In the genomic region with DNA sequence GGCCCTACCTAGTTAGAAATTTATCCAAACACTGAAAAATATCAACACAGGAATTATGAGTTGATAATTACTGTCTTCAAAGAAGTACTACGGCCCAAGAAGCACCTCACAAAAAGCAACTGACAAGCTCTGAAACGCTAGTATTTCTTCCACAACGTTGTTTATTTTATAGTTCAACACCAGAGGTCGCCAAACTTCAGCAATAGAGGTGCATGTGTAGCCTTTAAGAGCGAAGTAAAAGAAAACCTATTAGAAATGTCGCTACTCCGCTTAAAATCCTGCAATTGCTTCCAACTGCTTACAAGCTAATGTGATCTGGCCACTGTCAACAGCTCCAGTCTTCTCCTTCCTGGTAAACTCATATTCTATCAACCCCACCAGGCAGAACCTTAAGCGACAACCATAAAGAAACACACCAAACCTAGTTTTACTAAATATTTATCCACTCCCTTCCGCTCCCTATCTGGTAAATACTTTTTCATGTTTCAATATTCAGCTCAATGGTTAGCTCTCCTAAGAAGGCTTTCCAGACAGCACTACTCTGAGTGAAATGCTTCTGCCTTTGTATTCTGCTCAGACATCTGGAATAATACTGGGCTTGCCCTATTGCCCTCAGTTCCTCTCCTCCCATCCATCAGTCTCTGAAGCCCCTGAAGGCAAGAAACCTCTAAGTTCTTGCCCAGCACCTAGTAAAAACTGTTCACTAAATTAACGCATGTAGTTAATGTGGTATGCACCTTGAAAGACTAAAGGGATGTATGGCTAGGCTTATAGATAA, we compare ENCODE assay signal across 9 cellular contexts.
DNase-seq lines count a peak whose midpoint lies in the region; ATAC-seq and TF ChIP-seq lines count a peak whose summit lies in the region.
"Had no signal": no experiment of that assay in that cellular context is flagged by ENCODE, and none has a peak within 500 bp of the region (broad histone marks: within the 10 kb centered on the region; RNA-seq: fewer than 3 reads in every experiment).

No MANE protein-coding gene starts in this region.

- no peaks in the 10 kb centered on the region for H3K27me3 ChIP-seq in parathyroid adenoma (ENCODE audit: control insufficient read depth, insufficient read depth, low read length)

- ATAC-seq in HG03135 (IDR thresholded peaks at IDR 0.05; ENCODE audit: unreplicated experiment): peak; percentile 65
- peak; percentile 53 for ATAC-seq in activated T-helper 17 cell treated with anti-CD3 and anti-CD28 coated beads, Interleukin-2, amount 50 U/mL, for 72 hours (replicated peaks)
- ATAC-seq in GM19023 (IDR thresholded peaks at IDR 0.05; ENCODE audit: unreplicated experiment): no peak

- H3K4me3 Mint-ChIP-seq in activated T-helper 17 cell treated with anti-CD3 and anti-CD28 coated beads, Interleukin-2, amount 50 U/mL, for 72 hours: no peak overlapping the region

- no peaks in the 10 kb centered on the region for H3K36me3 ChIP-seq in parathyroid adenoma (ENCODE audit: control insufficient read depth, insufficient read depth, low read length)

- no peak overlapping the region for H3K9ac ChIP-seq in parathyroid adenoma

- peaks cover 2% of the 10 kb centered on the region for H3K79me2 ChIP-seq in parathyroid adenoma

- no peaks in the 10 kb centered on the region for H3K4me1 Mint-ChIP-seq in activated T-helper 17 cell treated with anti-CD3 and anti-CD28 coated beads, Interleukin-2, amount 50 U/mL, for 72 hours

- no peaks in the 10 kb centered on the region for H3K27me3 Mint-ChIP-seq in activated T-helper 17 cell treated with anti-CD3 and anti-CD28 coated beads, Interleukin-2, amount 50 U/mL, for 72 hours

- H2AFZ ChIP-seq in parathyroid adenoma: no peak overlapping the region

- no peaks in the 10 kb centered on the region for H3K9me3 ChIP-seq in parathyroid adenoma (ENCODE audit: control insufficient read depth, low read length)

- H3K4me2 ChIP-seq in parathyroid adenoma (ENCODE audit: low read length): no peak overlapping the region

- no peaks in the 10 kb centered on the region for H3K9me3 Mint-ChIP-seq in activated T-helper 17 cell treated with anti-CD3 and anti-CD28 coated beads, Interleukin-2, amount 50 U/mL, for 72 hours

- no peaks in the 10 kb centered on the region for H3K4me1 ChIP-seq in parathyroid adenoma

- no peak overlapping the region for H3K4me3 ChIP-seq in parathyroid adenoma (ENCODE audit: low read depth, low read length)

- H3K27ac Mint-ChIP-seq in activated T-helper 17 cell treated with anti-CD3 and anti-CD28 coated beads, Interleukin-2, amount 50 U/mL, for 72 hours: peak overlapping the region; percentile 13

- DNase-seq in NK-92 treated with Interleukin-12 subunit alpha and Interleukin-12 subunit beta, amount 100 ng/mL, for 24 hours (lab: John Stamatoyannopoulos, UW): peak; percentile 8
- no peak for DNase-seq in NK-92 (lab: John Stamatoyannopoulos, UW; ENCODE audit: unreplicated experiment)
- DNase-seq in NCI-H748 (lab: John Stamatoyannopoulos, UW; ENCODE audit: unreplicated experiment): peak; percentile 63
- peak; percentile 69 for DNase-seq in globus pallidus (ENCODE audit: low spot score)

- H3K36me3 Mint-ChIP-seq in activated T-helper 17 cell treated with anti-CD3 and anti-CD28 coated beads, Interleukin-2, amount 50 U/mL, for 72 hours (ENCODE audit: low read depth): peaks cover 50% of the 10 kb centered on the region

- TF ChIP-seq CTCF in parathyroid adenoma (IDR thresholded peaks at IDR 0.05): peak; percentile 79

- no peak overlapping the region for H3K27ac ChIP-seq in parathyroid adenoma
- H3K27ac ChIP-seq: epithelial cell of prostate had no signal
